ENCODE assay signal across 8 cellular contexts in the genomic region with DNA sequence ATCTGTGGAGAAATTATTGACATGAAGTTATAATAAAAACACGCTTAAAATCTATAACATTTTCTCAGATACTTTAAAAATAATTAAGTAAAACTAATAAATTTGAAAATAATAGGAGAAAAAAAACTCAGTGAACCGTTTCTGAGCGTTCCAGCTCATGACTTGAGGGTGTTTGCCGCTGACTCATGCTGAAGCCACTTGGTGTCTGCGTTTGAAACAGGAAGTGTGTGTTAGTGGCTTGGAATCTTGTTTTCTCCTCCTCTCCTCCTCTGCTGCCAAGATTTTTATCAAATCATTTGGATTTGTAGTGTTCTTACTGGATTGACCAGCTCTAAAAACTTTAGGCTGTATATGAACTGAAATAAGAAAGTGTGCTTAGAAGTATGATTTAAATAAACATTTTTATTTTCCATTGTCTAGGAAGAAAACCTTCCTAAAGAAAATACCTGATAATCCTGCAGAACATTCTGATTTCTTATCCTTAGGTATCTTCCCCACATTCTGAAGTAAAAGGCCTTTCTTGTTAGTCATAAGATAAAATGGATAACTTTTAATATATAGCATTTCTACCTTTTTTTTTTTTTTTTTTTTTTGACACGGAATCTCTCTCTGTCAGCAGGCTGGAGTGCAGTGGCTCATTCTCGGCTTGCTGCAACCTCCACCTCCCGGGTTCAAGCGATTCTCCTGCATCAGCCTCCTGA. TPM values are rescaled to one million over a fixed set of nuclear protein-coding genes. Genes with fewer than 3 reads are reported as not detected.
DNase-seq lines count a peak whose midpoint lies in the region; ATAC-seq and TF ChIP-seq lines count a peak whose summit lies in the region.

No MANE protein-coding gene starts in this region.

- H3K4me3 ChIP-seq in AG10803 (ENCODE audit: low read length) (peak overlapping the region; percentile 38), GM12864 (ENCODE audit: low read depth, low read length) (no peak overlapping the region; the same call in 1 of the 2 replicates), lung (no peak overlapping the region), upper lobe of right lung (peak overlapping the region; percentile 12)

- H3K9me3 ChIP-seq in lung (ENCODE audit: control insufficient read depth in 2 of 2, insufficient read depth in 1 of 2, low read length in 1 of 2) (no peaks in the 10 kb centered on the region), upper lobe of right lung (no peaks in the 10 kb centered on the region)

- TF ChIP-seq CTCF in AG10803 (conservative IDR thresholded peaks at IDR 0.05; ENCODE audit: low read length) (no peak), GM12864 (IDR thresholded peaks at IDR 0.05; ENCODE audit: low read depth, low read length, missing control alignments) (no peak), lung (IDR thresholded peaks at IDR 0.05; ENCODE audit: control extremely low read depth, extremely low read depth) (no peak), upper lobe of right lung (IDR thresholded peaks at IDR 0.05) (no peak)

- H3K4me1 ChIP-seq in lung (ENCODE audit: control insufficient read depth in 2 of 2, insufficient read depth in 2 of 2, low read length in 2 of 2) (peaks cover 5 to 9% of the 10 kb centered on the region in 2 donors), upper lobe of right lung (peaks cover 38% of the 10 kb centered on the region)

- H3K27me3 ChIP-seq in lung (ENCODE audit: control insufficient read depth, insufficient read depth), result no peaks in the 10 kb centered on the region
- no peaks in the 10 kb centered on the region for H3K27me3 ChIP-seq in upper lobe of right lung

- H3K36me3 ChIP-seq in lung (ENCODE audit: control insufficient read depth in 2 of 2, insufficient read depth in 2 of 2, low read length in 2 of 2), result peaks cover 0 to 7% of the 10 kb centered on the region in 2 donors
- H3K36me3 ChIP-seq in upper lobe of right lung, result peaks cover 11% of the 10 kb centered on the region

- H3K27ac ChIP-seq in lung (ENCODE audit: low read depth in 1 of 2, low read length in 1 of 2), result no peak overlapping the region
- H3K27ac ChIP-seq in upper lobe of right lung, result peak overlapping the region; percentile 69

- DNase-seq in AG10803 (ENCODE audit: low read depth), result peak; percentile 91
- DNase-seq in GM12864 (ENCODE audit: low read depth), result peak; percentile 49
- peak; percentile 87 for DNase-seq in HPDE6-E6E7 (ENCODE audit: extremely low spot score)
- peak; percentile 34 for DNase-seq in SK-N-DZ (ENCODE audit: low spot score)
- peak; percentile 39 to 92 for DNase-seq in dermis microvascular lymphatic vessel endothelial cell (ENCODE audit: low read depth in 2 of 2)
- peak; percentile 70 for DNase-seq in lung (ENCODE audit: low spot score)
- DNase-seq in upper lobe of right lung, result peak; percentile 68
- no peak for DNase-seq in NCI-H524 treated with DMSO at 0.1 percent for 48 hours (lab: John Stamatoyannopoulos, UW)

- ATAC-seq in lung (ENCODE audit: insufficient read depth, low FRiP score), result peak; percentile 87
- peak; percentile 86 for ATAC-seq in upper lobe of right lung

- intact Hi-C loops in upper lobe of right lung (cut with DNase I), result no loop called here

- WGBS in lung, 2 donors, result 24 to 26% methylated on average over 9 of the region's 9 CpGs

RNA-seq across cellular contexts. Expression of a gene that starts 30.8 kb away (rescaled TPM):
- 57.4 and 58.4 TPM in 2 replicates for polyA plus RNA-seq in SK-N-DZ (2014; cell fraction: cytosol; rRNA removed)
- polyA plus RNA-seq in SK-N-DZ (2014; cell fraction: nucleus; rRNA removed), result 56.1 and 63.8 TPM in 2 replicates
- total RNA-seq in dermis microvascular lymphatic vessel endothelial cell, result 36.6 and 52.1 TPM in 2 replicates
- total RNA-seq in lung, result 10 to 100 TPM; 70.5 to 77.5 TPM
- polyA plus RNA-seq in lung, result 10 to 100 TPM; 18.5 to 55.5 TPM
- 59.6 TPM for total RNA-seq in upper lobe of right lung

Comparison
In these comparisons a context has a peak if more than half of its experiments do, and no peak if none do; other contexts are left out.
1. H3K4me3 ChIP-seq: peak in AG10803 (single experiment) and upper lobe of right lung (single experiment); none in GM12864 (single experiment) and lung (single experiment).